Comparison of ENCODE assay signal across 35 cellular contexts in genomic region chr12:111135293-111135832, GRCh38.
DNase-seq lines count a peak whose midpoint lies in the region; ATAC-seq, FAIRE-seq and TF ChIP-seq lines count a peak whose summit lies in the region.
"Had no signal": no experiment of that assay in that cellular context is flagged by ENCODE, and none has a peak within 500 bp of the region (broad histone marks: within the 10 kb centered on the region; RNA-seq: fewer than 3 reads in every experiment).

No MANE protein-coding gene starts in this region.

- H3K23me2 ChIP-seq in H1 (ENCODE audit: low read depth, low read length) = no peaks in the 10 kb centered on the region

- H2BK5ac ChIP-seq in H1 (ENCODE audit: low read depth, low read length) = no peak overlapping the region

- no TSS peak for BruUV-seq in K562 (replicated peaks; lab: Mats Ljungman, UMichigan)

- intact Hi-C loops in K562 (cut with micrococcal nuclease) = no loop called here

- no peak overlapping the region for H4K8ac ChIP-seq in H1 (ENCODE audit: extremely low read depth, insufficient read depth, low read length)

- H3K9ac ChIP-seq in SK-N-SH = no peak overlapping the region
- H3K9ac ChIP-seq in K562 (ENCODE audit: insufficient read depth in 1 of 2, low read depth in 2 of 2, low read length in 2 of 2) = no peak overlapping the region
- H3K9ac ChIP-seq in H1 (replicated peaks in 1 of 4; ENCODE audit: extremely low read depth in 1 of 4, low read depth in 3 of 4, low read length in 3 of 4) = no peak overlapping the region
- H3K9ac ChIP-seq: BLaER1; BLaER1 treated with 17β-estradiol and CSF1 and Interleukin-3, amounts not matched to agents 10 nM and 100 nM had no signal

- H3K27me3 ChIP-seq in SK-N-SH (ENCODE audit: insufficient read depth) (no peaks in the 10 kb centered on the region), K562 (ENCODE audit: control insufficient read depth in 2 of 2, insufficient read depth in 2 of 2, low read length in 2 of 2) (peaks cover 4 to 23% of the 10 kb centered on the region in 2 experiments; a peak in 4 of 5 replicates), H1 (replicated peaks in 1 of 4; ENCODE audit: control insufficient read depth in 3 of 4, extremely low read depth in 1 of 4, insufficient read depth in 3 of 4, low read length in 3 of 4) (no peaks in the 10 kb centered on the region)
- H3K27me3 ChIP-seq: BE2C; BLaER1; BLaER1 treated with 17β-estradiol and CSF1 and Interleukin-3, amounts not matched to agents 10 nM and 100 nM had no signal

- 78% methylated on average over 5 of the region's 5 CpGs for WGBS in SK-N-SH (ENCODE audit: low lambda C conversion rate)
- WGBS in K562 (ENCODE audit: insufficient coverage, low coverage, missing lambda C conversion rate) = 3% methylated on average over 5 of the region's 5 CpGs
- 97% methylated on average over 5 of the region's 5 CpGs; no CpG with 5 or more reads in 1 of the 2 experiments for WGBS in H1 (ENCODE audit: extremely low coverage in 1 of 2, insufficient coverage in 1 of 2, insufficient read length in 1 of 2, insufficient replicate concordance in 2 of 2, low coverage in 1 of 2, low lambda C conversion rate in 2 of 2, missing lambda C conversion rate in 1 of 2), 2 experiments

- H2BK120ac ChIP-seq in H1 (replicated peaks; ENCODE audit: low read depth, low read length) = no peak overlapping the region

- POLR2A ChIA-PET in SK-N-SH (lab: Yijun Ruan, JAX) = no interaction called here
- POLR2A ChIA-PET in HEK293 (lab: Yijun Ruan, JAX) = no interaction called here
- POLR2A ChIA-PET in K562 (lab: Yijun Ruan, JAX) = interaction anchor here (0.6 kb wide), 1 partner anchor 12 kb away, joined by 3 read pairs; no protein-coding TSS in a partner anchor
- POLR2A ChIA-PET in H1 (lab: Charles Lee; ENCODE audit: partially characterized antibody) = no interaction called here

- no peak overlapping the region for H2AFZ ChIP-seq in SK-N-SH (ENCODE audit: low read depth)
- H2AFZ ChIP-seq in K562 (ENCODE audit: low read depth, low read length) = no peak overlapping the region
- no peak overlapping the region for H2AFZ ChIP-seq in H1 (ENCODE audit: low read length)

- H3K4me3 ChIP-seq in SK-N-SH (ENCODE audit: low read depth in 2 of 2, low read length in 1 of 2) (no peak overlapping the region), HEK293 (ENCODE audit: low read depth, low read length) (no peak overlapping the region), K562 (no peak overlapping the region), H1 (ENCODE audit: extremely low read depth in 1 of 4, insufficient read depth in 2 of 4, low read depth in 3 of 4, low read length in 4 of 4) (no peak overlapping the region)
- H3K4me3 ChIP-seq: A549; BLaER1; BLaER1 treated with 17β-estradiol and CSF1 and Interleukin-3, amounts not matched to agents 10 nM and 100 nM had no signal

- H3K4ac ChIP-seq in H1 (replicated peaks; ENCODE audit: insufficient read length, low read depth, low read length) = no peak overlapping the region

- no peak overlapping the region for H3K27ac ChIP-seq in SK-N-SH (ENCODE audit: low read depth in 2 of 2, low read length in 1 of 2)
- H3K27ac ChIP-seq in HEK293 (ENCODE audit: extremely low read depth, low read depth, low read length) = no peak overlapping the region
- H3K27ac ChIP-seq in K562 (ENCODE audit: extremely low read depth, low read depth, low read length) = no peak overlapping the region
- no peak overlapping the region for H3K27ac ChIP-seq in H1 (ENCODE audit: low read depth, low read length)
- H3K27ac ChIP-seq: 22Rv1; A549; BLaER1; BLaER1 treated with 17β-estradiol and CSF1 and Interleukin-3, amounts not matched to agents 10 nM and 100 nM; C4-2B had no signal

- no peak overlapping the region for H3K23ac ChIP-seq in H1 (ENCODE audit: insufficient read length)

- no peak overlapping the region for H2BK20ac ChIP-seq in H1 (ENCODE audit: low read length)

- peaks cover 3% of the 10 kb centered on the region; the same call in 1 of the 2 replicates for H3K79me1 ChIP-seq in H1 (ENCODE audit: low read depth, low read length)

- no peaks in the 10 kb centered on the region for H3K36me3 ChIP-seq in SK-N-SH (replicated peaks in 1 of 2; ENCODE audit: control insufficient read depth in 1 of 2, insufficient read depth in 2 of 2, low read length in 1 of 2)
- H3K36me3 ChIP-seq in HEK293 (ENCODE audit: control insufficient read depth in 2 of 2, insufficient read depth in 1 of 2, low read length in 2 of 2) = no peaks in the 10 kb centered on the region
- no peaks in the 10 kb centered on the region for H3K36me3 ChIP-seq in K562 (ENCODE audit: control insufficient read depth, insufficient read depth, low read length)
- H3K36me3 ChIP-seq in H1 (ENCODE audit: control insufficient read depth in 2 of 4, insufficient read depth in 4 of 4, low read length in 3 of 4) = no peaks in the 10 kb centered on the region
- H3K36me3 ChIP-seq: BE2C; BLaER1; BLaER1 treated with 17β-estradiol and CSF1 and Interleukin-3, amounts not matched to agents 10 nM and 100 nM had no signal

- H2BK12ac ChIP-seq in H1 (ENCODE audit: low read depth, low read length) = no peak overlapping the region

- H3F3A ChIP-seq in SK-N-SH (replicated peaks; ENCODE audit: insufficient read depth) = no peaks in the 10 kb centered on the region

- no peaks in the 10 kb centered on the region for H3K9me2 ChIP-seq in SK-N-SH

- TF ChIP-seq CTCF in SK-N-SH (IDR thresholded peaks at IDR 0.05) (no peak), HEK293 (tag by site-specific recombination; IDR thresholded peaks at IDR 0.05) (no peak), K562 (IDR thresholded peaks at IDR 0.05 in 2 of 3, conservative IDR thresholded peaks at IDR 0.05 in 1 of 3; ENCODE audit: insufficient read depth in 2 of 3, low read depth in 1 of 3, low read length in 3 of 3) (no peak), H1 (IDR thresholded peaks at IDR 0.05; ENCODE audit: control extremely low read depth in 1 of 3, insufficient read depth in 1 of 3, low read depth in 1 of 3, low read length in 3 of 3) (no peak)

- CTCF ChIA-PET in SK-N-SH (lab: Yijun Ruan, JAX) = interaction anchor here (0.8 kb wide), 1 partner anchor 103 kb away, joined by 3 read pairs; no protein-coding TSS in a partner anchor
- CTCF ChIA-PET in HEK293 (lab: Yijun Ruan, JAX) = no interaction called here
- CTCF ChIA-PET in K562 (lab: Yijun Ruan, JAX; ENCODE audit: low intra/inter-chr PET ratio) = no interaction called here
- CTCF ChIA-PET in H1 (lab: Charles Lee; ENCODE audit: partially characterized antibody) = no interaction called here

- H3K79me2 ChIP-seq in SK-N-SH (ENCODE audit: insufficient read depth) = no peaks in the 10 kb centered on the region
- no peaks in the 10 kb centered on the region for H3K79me2 ChIP-seq in K562 (ENCODE audit: control insufficient read depth, insufficient read depth, low read length)
- no peaks in the 10 kb centered on the region for H3K79me2 ChIP-seq in H1 (ENCODE audit: control insufficient read depth in 1 of 2, insufficient read depth in 2 of 2, low read length in 2 of 2)

- H3K9me1 ChIP-seq in K562 (ENCODE audit: control insufficient read depth, insufficient read depth, low read length) = no peaks in the 10 kb centered on the region

- no peak for DNase-seq in SK-N-SH
- no peak for DNase-seq in K562 (ENCODE audit: extremely low read depth in 1 of 4, low spot score in 3 of 4)
- DNase-seq in H1 (ENCODE audit: low read depth in 1 of 2, low spot score in 2 of 2) = no peak
- DNase-seq in NK-92 (lab: John Stamatoyannopoulos, UW; ENCODE audit: unreplicated experiment) = no peak
- no peak for DNase-seq in AG20443 (ENCODE audit: low spot score)
- DNase-seq in NCI-H1694 treated with DMSO at 0.1 percent for 48 hours (lab: John Stamatoyannopoulos, UW) = no peak
- DNase-seq: 8988T; ACHN; AML-193; BE2C; C1 segment of cervical spinal cord; Caco-2; Calu3; CD4-positive, alpha-beta memory T cell; CD4-positive, alpha-beta T cell; CD4-positive, CD25-positive, alpha-beta regulatory T cell; CD8-positive, alpha-beta memory T cell; CD8-positive, alpha-beta T cell; COR-L47; DMS 273 treated with DMSO at 0.1 percent for 48 hours; DMS153; DMS53; DMS79; DMS79 treated with DMSO at 0.1 percent for 48 hours; DND-41; EL had no signal

- no peak for ATAC-seq in SK-N-SH treated with all-trans-retinoic acid at 6 μM for 48 hours
- ATAC-seq in K562 = no peak
- ATAC-seq: A549; CD8-positive, alpha-beta T cell had no signal

- no peak overlapping the region for H2AK5ac ChIP-seq in H1 (ENCODE audit: low read depth, low read length)

- TF ChIP-seq EP300 in SK-N-SH (IDR thresholded peaks at IDR 0.05; ENCODE audit: borderline replicate concordance in 1 of 2, low read depth in 1 of 2, low read length in 1 of 2) (no peak), K562 (IDR thresholded peaks at IDR 0.05; ENCODE audit: low read length) (no peak), H1 (IDR thresholded peaks at IDR 0.05; ENCODE audit: borderline replicate concordance in 1 of 2, low read depth in 2 of 2, low read length in 2 of 2) (no peak)

- FAIRE-seq in K562 (lab: Jason Lieb, UNC) (no peak), H1 (lab: Jason Lieb, UNC) (no peak)
- FAIRE-seq: A204.1, A549, D721Med had no signal

- TF ChIP-seq RAD21 in SK-N-SH (IDR thresholded peaks at IDR 0.05; ENCODE audit: low read length) (no peak), K562 (CRISPR knock-in tag; conservative IDR thresholded peaks at IDR 0.05 in 1 of 2, IDR thresholded peaks at IDR 0.05 in 1 of 2) (no peak), H1 (IDR thresholded peaks at IDR 0.05 in 1 of 2, conservative IDR thresholded peaks at IDR 0.05 in 1 of 2; ENCODE audit: low read depth in 2 of 2, low read length in 2 of 2) (no peak)

- no peak overlapping the region for H3K56ac ChIP-seq in H1 (replicated peaks; ENCODE audit: insufficient read length, low read depth, low read length)

- H3K4me2 ChIP-seq in SK-N-SH (no peak overlapping the region), K562 (ENCODE audit: insufficient read depth, low read length) (no peak overlapping the region), H1 (ENCODE audit: insufficient read depth in 1 of 2, low read depth in 2 of 2, low read length in 2 of 2) (no peak overlapping the region)
- H3K4me2 ChIP-seq: A549; BLaER1; BLaER1 treated with 17β-estradiol and CSF1 and Interleukin-3, amounts not matched to agents 10 nM and 100 nM had no signal

- H4K91ac ChIP-seq in H1 (replicated peaks; ENCODE audit: insufficient read length, low read length) = no peak overlapping the region

- peaks cover 0 to 4% of the 10 kb centered on the region in 2 experiments; a peak in 1 of 4 replicates for H3K4me1 ChIP-seq in SK-N-SH (ENCODE audit: control insufficient read depth in 1 of 2, insufficient read depth in 2 of 2, low read depth in 1 of 2, low read length in 1 of 2)
- no peaks in the 10 kb centered on the region for H3K4me1 ChIP-seq in HEK293 (ENCODE audit: control insufficient read depth, insufficient read depth, low read length)
- no peaks in the 10 kb centered on the region for H3K4me1 ChIP-seq in K562 (replicated peaks in 1 of 2; ENCODE audit: control insufficient read depth in 2 of 2, insufficient read depth in 2 of 2, low read length in 2 of 2)
- no peaks in the 10 kb centered on the region for H3K4me1 ChIP-seq in H1 (replicated peaks in 1 of 4; ENCODE audit: control insufficient read depth in 3 of 4, insufficient read depth in 4 of 4, low read length in 3 of 4)
- H3K4me1 ChIP-seq: A549, BE2C, Caco-2 had no signal

- no peak overlapping the region for H3K18ac ChIP-seq in H1 (ENCODE audit: extremely low read depth, low read length)

- H3K9me3 ChIP-seq in SK-N-SH (no peaks in the 10 kb centered on the region), HEK293 (ENCODE audit: control insufficient read depth, insufficient read depth, low read depth, low read length) (no peaks in the 10 kb centered on the region; the same call in 1 of the 2 replicates), K562 (replicated peaks; ENCODE audit: control insufficient read depth, insufficient read depth, low read depth, low read length) (no peaks in the 10 kb centered on the region), H1 (ENCODE audit: insufficient read depth in 2 of 2, low read depth in 1 of 2, low read length in 1 of 2) (peaks cover 20 to 28% of the 10 kb centered on the region in 2 experiments)
- H3K9me3 ChIP-seq: A549 had no signal

- H4K5ac ChIP-seq in H1 (ENCODE audit: insufficient read length, low read depth, low read length) = no peak overlapping the region

- no peak overlapping the region for H2BK15ac ChIP-seq in H1 (ENCODE audit: low read length)

- in situ Hi-C loops in K562 (cut with MboI) = no loop called here

- H3K14ac ChIP-seq in H1 (ENCODE audit: insufficient read length) = no peak overlapping the region

- TF ChIP-seq POLR2A in K562 (conservative IDR thresholded peaks at IDR 0.05) (no peak), H1 (IDR thresholded peaks at IDR 0.05; ENCODE audit: control extremely low read depth in 1 of 2, low read depth in 2 of 2, low read length in 2 of 2) (no peak)

- H4K20me1 ChIP-seq in SK-N-SH (ENCODE audit: insufficient read depth) (no peaks in the 10 kb centered on the region), K562 (replicated peaks; ENCODE audit: control insufficient read depth, insufficient read depth, low read length) (no peaks in the 10 kb centered on the region; the same call in 1 of the 2 replicates), H1 (replicated peaks in 1 of 2; ENCODE audit: control insufficient read depth in 1 of 2, insufficient read depth in 2 of 2, low read length in 2 of 2) (peaks cover 0 to 4% of the 10 kb centered on the region in 2 experiments)
- H4K20me1 ChIP-seq: BLaER1; BLaER1 treated with 17β-estradiol and CSF1 and Interleukin-3, amounts not matched to agents 10 nM and 100 nM had no signal
